In the genomic region with DNA sequence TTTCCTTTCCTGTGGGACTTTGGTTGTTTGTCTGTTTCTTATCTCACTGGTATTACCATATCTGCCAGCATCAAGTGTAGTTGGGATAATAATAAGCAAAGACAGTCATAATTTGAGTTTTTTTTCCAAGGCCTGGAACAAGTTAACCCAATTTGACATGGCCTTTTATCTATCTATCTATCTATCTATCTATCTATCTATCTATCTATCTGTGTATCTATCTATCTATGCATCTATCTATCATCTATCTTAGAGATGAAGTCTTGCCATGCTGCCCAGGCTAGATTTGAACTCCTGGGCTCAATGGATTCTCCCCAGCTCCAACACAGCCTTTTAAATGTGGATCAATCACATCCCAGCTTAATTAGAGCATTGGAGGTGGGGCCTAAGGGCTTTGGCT, we compare ENCODE assay signal across 22 cellular contexts.
"Had no signal": no experiment of that assay in that cellular context is flagged by ENCODE, and none has a peak within 500 bp of the region (broad histone marks: within the 10 kb centered on the region; RNA-seq: fewer than 3 reads in every experiment).

No MANE protein-coding gene starts in this region.

- H3K9me3 ChIP-seq: colonic mucosa, esophagus squamous epithelium, gastrocnemius medialis, heart left ventricle, left lung, lower lobe of right lung, mucosa of descending colon had no signal

- H3K4me3 ChIP-seq: colonic mucosa, esophagus squamous epithelium, gastrocnemius medialis, heart left ventricle, left lung, lower lobe of right lung, mucosa of descending colon had no signal

- H3K27me3 ChIP-seq: colonic mucosa had no signal

- H3K36me3 ChIP-seq: colonic mucosa, esophagus squamous epithelium, gastrocnemius medialis, heart left ventricle, left lung, lower lobe of right lung had no signal

- H3K4me1 Mint-ChIP-seq: mesothelial cell of epicardium, naive B cell had no signal

- H3K27ac ChIP-seq: colonic mucosa, epithelial cell of prostate, esophagus squamous epithelium, gastrocnemius medialis, heart left ventricle, left lung, lower lobe of right lung had no signal

- H3K27ac Mint-ChIP-seq: dendritic cell treated with granulocyte-macrophage colony-stimulating factor and Interleukin-4, amounts not matched to agents 40 ng/mL and 50 ng/mL, for 4 days; effector memory CD8-positive, alpha-beta T cell; endodermal cell; mesothelial cell of epicardium; naive B cell had no signal

- H3K9me3 Mint-ChIP-seq: dendritic cell treated with granulocyte-macrophage colony-stimulating factor and Interleukin-4, amounts not matched to agents 40 ng/mL and 50 ng/mL, for 4 days; effector memory CD8-positive, alpha-beta T cell; endodermal cell; mesothelial cell of epicardium had no signal

- H3K36me3 Mint-ChIP-seq: mesothelial cell of epicardium had no signal

- H3K4me3 Mint-ChIP-seq: dendritic cell treated with granulocyte-macrophage colony-stimulating factor and Interleukin-4, amounts not matched to agents 40 ng/mL and 50 ng/mL, for 4 days; effector memory CD8-positive, alpha-beta T cell; endodermal cell; mesothelial cell of epicardium; naive B cell had no signal

- DNase-seq: colonic mucosa; cortex of kidney; effector CD8-positive, alpha-beta T cell; effector memory CD8-positive, alpha-beta T cell; erythroblast; esophagus squamous epithelium; foreskin fibroblast; foreskin melanocyte; gastrocnemius medialis; heart left ventricle; hippocampal formation; left cardiac atrium; left lung; left ventricle myocardium superior; lower lobe of right lung; mesenchymal stem cell; mucosa of descending colon; naive B cell had no signal

- H3K4me1 ChIP-seq: colonic mucosa, esophagus squamous epithelium, gastrocnemius medialis, left lung, lower lobe of right lung had no signal
